5 cellular contexts compared by ENCODE assay signal in genomic region chr16:46382079-46382478, GRCh38.
DNase-seq lines count a peak whose midpoint lies in the region; FAIRE-seq and TF ChIP-seq lines count a peak whose summit lies in the region.
"Not testable (repeated sequence)": the region's sequence is repeated elsewhere in the genome, so short reads cannot be mapped to it uniquely, and the experiment has no call there.

No MANE protein-coding gene starts in this region.

- not testable (repeated sequence) for H3K27ac ChIP-seq in astrocyte (ENCODE audit: low read depth, low read length); prostate gland

- DNase-seq in HFFc6 (peak; percentile 19), astrocyte (ENCODE audit: low read depth) (peak; percentile 0), fibroblast of the aortic adventitia (ENCODE audit: low read depth) (peak; percentile 1), prostate gland (ENCODE audit: low spot score) (peak; percentile 16)
- DNase-seq in activated CD4-positive, alpha-beta T cell treated with anti-CD3 and anti-CD28 coated beads, Interleukin-2, amount 10 ng/mL, durations not matched to agents 7 days and 5 days = peak; percentile 24

- H3K4me3 ChIP-seq in astrocyte (ENCODE audit: insufficient read depth, low read depth, low read length); fibroblast of the aortic adventitia (ENCODE audit: low read depth, low read length); prostate gland: not testable (repeated sequence)

- not testable (repeated sequence) for TF ChIP-seq POLR2A in prostate gland (IDR thresholded peaks at IDR 0.05)

- not testable (repeated sequence) for H3K4me1 ChIP-seq in astrocyte (ENCODE audit: insufficient read depth, low read length); prostate gland (replicated peaks)

- not testable (repeated sequence) for FAIRE-seq in astrocyte (lab: Jason Lieb, UNC)

- H3K27me3 Mint-ChIP-seq in HFFc6 (ENCODE audit: insufficient read depth); activated CD4-positive, alpha-beta T cell treated with anti-CD3 and anti-CD28 coated beads, Interleukin-2, amount 10 ng/mL, durations not matched to agents 7 days and 5 days; astrocyte (ENCODE audit: low read depth, unreplicated experiment): not testable (repeated sequence)

- H3K27ac Mint-ChIP-seq in HFFc6; activated CD4-positive, alpha-beta T cell treated with anti-CD3 and anti-CD28 coated beads, Interleukin-2, amount 10 ng/mL, durations not matched to agents 7 days and 5 days; astrocyte (ENCODE audit: unreplicated experiment): not testable (repeated sequence)

- H3K9me3 Mint-ChIP-seq in HFFc6 = peaks cover 20% of the 10 kb centered on the region
- H3K9me3 Mint-ChIP-seq in activated CD4-positive, alpha-beta T cell treated with anti-CD3 and anti-CD28 coated beads, Interleukin-2, amount 10 ng/mL, durations not matched to agents 7 days and 5 days = peaks cover 15% of the 10 kb centered on the region
- H3K9me3 Mint-ChIP-seq in astrocyte (ENCODE audit: unreplicated experiment) = peaks cover 15% of the 10 kb centered on the region

- not testable (repeated sequence) for TF ChIP-seq CTCF in HFFc6 (IDR thresholded peaks at IDR 0.05); astrocyte (IDR thresholded peaks at IDR 0.05; ENCODE audit: insufficient read depth, low read depth, low read length); fibroblast of the aortic adventitia (IDR thresholded peaks at IDR 0.05; ENCODE audit: insufficient read depth, low read length); prostate gland (IDR thresholded peaks at IDR 0.05)

- CTCF ChIA-PET in activated CD4-positive, alpha-beta T cell treated with anti-CD3 and anti-CD28 coated beads, Interleukin-2, amount 10 ng/mL, durations not matched to agents 7 days and 5 days (lab: Charles Lee) = not testable (repeated sequence)

- H2AFZ ChIP-seq in astrocyte (ENCODE audit: low read depth, low read length) = not testable (repeated sequence)

- not testable (repeated sequence) for H3K4me3 Mint-ChIP-seq in HFFc6; activated CD4-positive, alpha-beta T cell treated with anti-CD3 and anti-CD28 coated beads, Interleukin-2, amount 10 ng/mL, durations not matched to agents 7 days and 5 days; astrocyte (ENCODE audit: unreplicated experiment)

- not testable (repeated sequence) for H3K4me2 ChIP-seq in astrocyte (ENCODE audit: low read length)

- POLR2A ChIA-PET in activated CD4-positive, alpha-beta T cell treated with anti-CD3 and anti-CD28 coated beads, Interleukin-2, amount 10 ng/mL, durations not matched to agents 7 days and 5 days (lab: Charles Lee) = not testable (repeated sequence)

- 85% methylated on average over 17 of the region's 17 CpGs for WGBS in prostate gland

- H3K9ac ChIP-seq in astrocyte (ENCODE audit: low read length) = not testable (repeated sequence)

- H3K36me3 ChIP-seq in astrocyte (ENCODE audit: insufficient read depth, low read length); prostate gland: not testable (repeated sequence)

- H4K20me1 ChIP-seq in astrocyte (ENCODE audit: insufficient read depth, low read length) = not testable (repeated sequence)

- H3K79me2 ChIP-seq in astrocyte (ENCODE audit: insufficient read depth, low read length) = not testable (repeated sequence)

- H3K9me3 ChIP-seq in astrocyte (ENCODE audit: insufficient read depth, low read depth, low read length) = peaks cover 13% of the 10 kb centered on the region
- not testable (repeated sequence) for H3K9me3 ChIP-seq in prostate gland

- H3K27me3 ChIP-seq in astrocyte (ENCODE audit: insufficient read depth, low read length); prostate gland (replicated peaks; ENCODE audit: insufficient read depth): not testable (repeated sequence)

- H3K4me1 Mint-ChIP-seq in HFFc6 (ENCODE audit: low read depth); activated CD4-positive, alpha-beta T cell treated with anti-CD3 and anti-CD28 coated beads, Interleukin-2, amount 10 ng/mL, durations not matched to agents 7 days and 5 days; astrocyte (ENCODE audit: low read depth, unreplicated experiment): not testable (repeated sequence)

- not testable (repeated sequence) for H3K36me3 Mint-ChIP-seq in HFFc6 (ENCODE audit: low read depth); activated CD4-positive, alpha-beta T cell treated with anti-CD3 and anti-CD28 coated beads, Interleukin-2, amount 10 ng/mL, durations not matched to agents 7 days and 5 days (ENCODE audit: low read depth); astrocyte (ENCODE audit: low read depth, unreplicated experiment)

- intact Hi-C loops in prostate gland (cut with DNase I) = not testable (repeated sequence)
